ENCODE assay signal across 14 cellular contexts in the genomic region with DNA sequence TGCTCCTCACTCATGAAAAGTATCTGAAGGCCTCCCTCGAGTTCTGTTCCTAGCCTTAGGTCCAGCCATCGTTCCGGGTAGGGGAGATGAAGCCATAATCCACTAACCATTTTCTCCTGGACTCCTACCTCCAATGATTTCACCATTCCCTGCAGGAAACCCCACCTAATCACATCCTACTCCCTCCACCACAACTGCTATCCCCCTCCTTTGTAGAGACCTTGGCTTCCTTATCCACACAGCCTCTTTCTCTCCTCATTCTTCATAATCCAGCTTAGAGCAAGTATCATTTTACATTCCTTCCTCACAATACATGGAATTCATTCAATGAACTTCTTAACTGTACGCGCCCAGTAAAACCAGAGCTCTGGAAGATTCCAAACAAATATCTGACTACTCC. TPM values are rescaled to one million over a fixed set of nuclear protein-coding genes. Genes with fewer than 3 reads are reported as not detected.
DNase-seq lines count a peak whose midpoint lies in the region; ATAC-seq and TF ChIP-seq lines count a peak whose summit lies in the region.
"Had no signal": no experiment of that assay in that cellular context is flagged by ENCODE, and none has a peak within 500 bp of the region (broad histone marks: within the 10 kb centered on the region; RNA-seq: fewer than 3 reads in every experiment).

No MANE protein-coding gene starts in this region.

- no peaks in the 10 kb centered on the region for H3K9me3 ChIP-seq in endodermal cell (ENCODE audit: control insufficient read depth, low read length)
- H3K9me3 ChIP-seq: ovary, vagina had no signal

- no peak overlapping the region for H3K4me3 Mint-ChIP-seq in activated naive CD4-positive, alpha-beta T cell treated with anti-CD3 and anti-CD28 coated beads for 36 hours
- H3K4me3 Mint-ChIP-seq in WTC11 = no peak overlapping the region
- peak overlapping the region; percentile 1 for H3K4me3 Mint-ChIP-seq in endodermal cell
- peak overlapping the region; percentile 1 for H3K4me3 Mint-ChIP-seq in stimulated activated effector memory CD8-positive, alpha-beta T cell treated with anti-CD3 and anti-CD28 coated beads, Interleukin-12 subunit alpha, Interleukin-12 subunit beta, amount 100 ng/mL, for 72 hours

- H3K27ac Mint-ChIP-seq in activated naive CD4-positive, alpha-beta T cell treated with anti-CD3 and anti-CD28 coated beads for 36 hours = peak overlapping the region; percentile 86
- H3K27ac Mint-ChIP-seq in WTC11 (peak overlapping the region; percentile 68), endodermal cell (peak overlapping the region; percentile 9)
- H3K27ac Mint-ChIP-seq in stimulated activated effector memory CD8-positive, alpha-beta T cell treated with anti-CD3 and anti-CD28 coated beads, Interleukin-12 subunit alpha, Interleukin-12 subunit beta, amount 100 ng/mL, for 72 hours = peak overlapping the region; percentile 99

- POLR2A ChIA-PET in WTC11 (lab: Charles Lee) = interaction anchor here (0.7 kb wide), 1 partner anchor 41 kb away, joined by 3 read pairs; no protein-coding TSS in a partner anchor

- DNase-seq in activated naive CD4-positive, alpha-beta T cell treated with anti-CD3 and anti-CD28 coated beads for 36 hours = no peak
- DNase-seq in activated naive CD4-positive, alpha-beta T cell treated with Interleukin-2 at 50 U/mL for 16 hours = no peak
- no peak for DNase-seq in WTC11 (ENCODE audit: low spot score)
- no peak for DNase-seq in endodermal cell
- DNase-seq in stimulated activated effector memory CD8-positive, alpha-beta T cell treated with anti-CD3 and anti-CD28 coated beads, Interleukin-12 subunit alpha, Interleukin-12 subunit beta, amount 100 ng/mL, for 72 hours (ENCODE audit: low spot score in 2 of 2) = no peak
- DNase-seq in NCI-H1417 (lab: John Stamatoyannopoulos, UW) = no peak
- DNase-seq in amygdala (lab: John Stamatoyannopoulos, UW) = no peak
- no peak for DNase-seq in kidney tubule cell (ENCODE audit: low spot score)

- H3K9ac ChIP-seq in endodermal cell (ENCODE audit: extremely low read depth, low read length, poor library complexity, severe bottlenecking) = no peak overlapping the region

- H3K27me3 Mint-ChIP-seq in activated naive CD4-positive, alpha-beta T cell treated with anti-CD3 and anti-CD28 coated beads for 36 hours (ENCODE audit: low read depth) = no peaks in the 10 kb centered on the region
- H3K27me3 Mint-ChIP-seq in WTC11 (ENCODE audit: low read depth) = no peaks in the 10 kb centered on the region
- no peaks in the 10 kb centered on the region for H3K27me3 Mint-ChIP-seq in endodermal cell (ENCODE audit: insufficient read depth)

- ATAC-seq in WTC11 = no peak
- no peak for ATAC-seq in stimulated activated effector memory CD8-positive, alpha-beta T cell treated with anti-CD3 and anti-CD28 coated beads, Interleukin-12 subunit alpha, Interleukin-12 subunit beta, amount 100 ng/mL, for 72 hours

- no peak overlapping the region for H3K27ac ChIP-seq in endodermal cell (ENCODE audit: low read depth, low read length)
- H3K27ac ChIP-seq: ovary, vagina had no signal

- no peaks in the 10 kb centered on the region for H3K9me3 Mint-ChIP-seq in activated naive CD4-positive, alpha-beta T cell treated with anti-CD3 and anti-CD28 coated beads for 36 hours
- no peaks in the 10 kb centered on the region for H3K9me3 Mint-ChIP-seq in WTC11
- no peaks in the 10 kb centered on the region for H3K9me3 Mint-ChIP-seq in endodermal cell
- H3K9me3 Mint-ChIP-seq in stimulated activated effector memory CD8-positive, alpha-beta T cell treated with anti-CD3 and anti-CD28 coated beads, Interleukin-12 subunit alpha, Interleukin-12 subunit beta, amount 100 ng/mL, for 72 hours = no peaks in the 10 kb centered on the region

- peaks cover 96% of the 10 kb centered on the region for H3K36me3 ChIP-seq in endodermal cell (ENCODE audit: control insufficient read depth, insufficient read depth, low read length)
- H3K36me3 ChIP-seq: ovary had no signal

- CTCF ChIA-PET in activated naive CD4-positive, alpha-beta T cell treated with anti-CD3 and anti-CD28 coated beads for 36 hours (lab: Charles Lee) = interaction anchor here (0.7 to 1.1 kb wide), 2 partner anchors 15 to 66 kb away, joined by 3 read pairs; no protein-coding TSS in a partner anchor
- CTCF ChIA-PET in WTC11 (lab: Charles Lee) = interaction anchor here (0.8 to 1.2 kb wide), 4 partner anchors 8 to 68 kb away, joined by 3 to 4 read pairs (median 4); no protein-coding TSS in a partner anchor

- no peaks in the 10 kb centered on the region for H3K27me3 ChIP-seq in endodermal cell (ENCODE audit: control insufficient read depth, insufficient read depth, low read length, poor library complexity, severe bottlenecking)
- H3K27me3 ChIP-seq: ovary, vagina had no signal

- intact Hi-C loops in activated naive CD4-positive, alpha-beta T cell treated with anti-CD3 and anti-CD28 coated beads for 36 hours (cut with micrococcal nuclease) = no loop called here

- peaks cover 16% of the 10 kb centered on the region for H3K4me1 ChIP-seq in endodermal cell (ENCODE audit: control insufficient read depth, insufficient read depth, low read length)

- H3K4me1 Mint-ChIP-seq in activated naive CD4-positive, alpha-beta T cell treated with anti-CD3 and anti-CD28 coated beads for 36 hours (ENCODE audit: low read depth) = peaks cover 77% of the 10 kb centered on the region
- peaks cover 32% of the 10 kb centered on the region for H3K4me1 Mint-ChIP-seq in WTC11
- H3K4me1 Mint-ChIP-seq in endodermal cell = peaks cover 47% of the 10 kb centered on the region
- H3K4me1 Mint-ChIP-seq in stimulated activated effector memory CD8-positive, alpha-beta T cell treated with anti-CD3 and anti-CD28 coated beads, Interleukin-12 subunit alpha, Interleukin-12 subunit beta, amount 100 ng/mL, for 72 hours = peaks cover 82% of the 10 kb centered on the region

- 93 to 95% methylated on average over 5 of the region's 5 CpGs for WGBS in endodermal cell (ENCODE audit: insufficient coverage in 1 of 2, insufficient read length in 1 of 2), 2 experiments

- peak overlapping the region; percentile 52 for H3K4me3 ChIP-seq in endodermal cell (ENCODE audit: low read length)
- H3K4me3 ChIP-seq: lung, ovary, vagina had no signal

- TF ChIP-seq CTCF in WTC11 (IDR thresholded peaks at IDR 0.05) = no peak
- no peak for TF ChIP-seq CTCF in endodermal cell (conservative IDR thresholded peaks at IDR 0.05)

- H3K36me3 Mint-ChIP-seq in activated naive CD4-positive, alpha-beta T cell treated with anti-CD3 and anti-CD28 coated beads for 36 hours (ENCODE audit: low read depth) = peaks cover 81% of the 10 kb centered on the region
- H3K36me3 Mint-ChIP-seq in WTC11 = peaks cover 94% of the 10 kb centered on the region
- peaks cover 90% of the 10 kb centered on the region for H3K36me3 Mint-ChIP-seq in endodermal cell (ENCODE audit: low read depth)
- H3K36me3 Mint-ChIP-seq in stimulated activated effector memory CD8-positive, alpha-beta T cell treated with anti-CD3 and anti-CD28 coated beads, Interleukin-12 subunit alpha, Interleukin-12 subunit beta, amount 100 ng/mL, for 72 hours = peaks cover 100% of the 10 kb centered on the region

TF ChIP-seq in WTC11, 78 proteins besides CTCF, POLR2A, EP300 and RAD21 (continues in another document):
- TF ChIP-seq MLX (CRISPR knock-in tag; IDR thresholded peaks at IDR 0.05) (no peak), ZSCAN18 (CRISPR knock-in tag; IDR thresholded peaks at IDR 0.05) (no peak), EMX1 (CRISPR knock-in tag; IDR thresholded peaks at IDR 0.05) (no peak)

RNA-seq across cellular contexts. Expression of gene HNRNPF, which starts 18.7 kb away (rescaled TPM):
- total RNA-seq in activated naive CD4-positive, alpha-beta T cell treated with anti-CD3 and anti-CD28 coated beads for 36 hours = 100 to 1,000 TPM; 379 to 383 TPM
- total RNA-seq in WTC11 (2021) (318 to 358 TPM (median 326 TPM) in 3 replicates), endodermal cell (100 to 1,000 TPM; 283 to 299 TPM)
- polyA plus RNA-seq in endodermal cell (2013, experiment 1 of 2) = 222 TPM
- polyA plus RNA-seq in endodermal cell (2013, experiment 2 of 2) = 193 TPM

RNA-seq across cellular contexts. Expression of gene FXYD4, which starts 18.9 kb away (rescaled TPM):
- total RNA-seq in activated naive CD4-positive, alpha-beta T cell treated with anti-CD3 and anti-CD28 coated beads for 36 hours = not detected
- total RNA-seq in WTC11 (2021) (not detected in 3 replicates), endodermal cell (under 1 TPM in 1 of 2 donors, not detected in 1; 0.97 TPM)
- polyA plus RNA-seq in endodermal cell (2013, experiment 1 of 2) = not detected
- not detected for polyA plus RNA-seq in endodermal cell (2013, experiment 2 of 2)
- total RNA-seq: LHCN-M2, ovary, SK-MEL-5, vagina had no signal
- polyA plus RNA-seq: AG04450, ovary had no signal

RNA-seq across cellular contexts. Expression of gene ZNF487, which starts 46.6 kb away (rescaled TPM):
- total RNA-seq in activated naive CD4-positive, alpha-beta T cell treated with anti-CD3 and anti-CD28 coated beads for 36 hours = 1 to 10 TPM; 2.3 to 2.7 TPM
- total RNA-seq in WTC11 (2021) = 1.2 to 2.3 TPM (median 1.4 TPM) in 3 replicates
- total RNA-seq in endodermal cell = 1 to 10 TPM; 3.8 to 6.6 TPM
- polyA plus RNA-seq in endodermal cell (2013, experiment 1 of 2) = 3.8 TPM
- 5.3 TPM for polyA plus RNA-seq in endodermal cell (2013, experiment 2 of 2)

Comparison
In these comparisons a context has a peak if more than half of its experiments do, and no peak if none do; other contexts are left out.
1. H3K27ac Mint-ChIP-seq: peak in every context shown above with its lines; median percentile 99 in stimulated activated effector memory CD8-positive, alpha-beta T cell treated with anti-CD3 and anti-CD28 coated beads, Interleukin-12 subunit alpha, Interleukin-12 subunit beta, amount 100 ng/mL, for 72 hours; 86 in activated naive CD4-positive, alpha-beta T cell treated with anti-CD3 and anti-CD28 coated beads for 36 hours; 68 in WTC11; 9 in endodermal cell.
2. H3K4me3 Mint-ChIP-seq: peak in endodermal cell (single experiment) and stimulated activated effector memory CD8-positive, alpha-beta T cell treated with anti-CD3 and anti-CD28 coated beads, Interleukin-12 subunit alpha, Interleukin-12 subunit beta, amount 100 ng/mL, for 72 hours (single experiment); none in activated naive CD4-positive, alpha-beta T cell treated with anti-CD3 and anti-CD28 coated beads for 36 hours (single experiment) and WTC11 (single experiment).